ENCODE assay signal across 27 cellular contexts in the genomic region with DNA sequence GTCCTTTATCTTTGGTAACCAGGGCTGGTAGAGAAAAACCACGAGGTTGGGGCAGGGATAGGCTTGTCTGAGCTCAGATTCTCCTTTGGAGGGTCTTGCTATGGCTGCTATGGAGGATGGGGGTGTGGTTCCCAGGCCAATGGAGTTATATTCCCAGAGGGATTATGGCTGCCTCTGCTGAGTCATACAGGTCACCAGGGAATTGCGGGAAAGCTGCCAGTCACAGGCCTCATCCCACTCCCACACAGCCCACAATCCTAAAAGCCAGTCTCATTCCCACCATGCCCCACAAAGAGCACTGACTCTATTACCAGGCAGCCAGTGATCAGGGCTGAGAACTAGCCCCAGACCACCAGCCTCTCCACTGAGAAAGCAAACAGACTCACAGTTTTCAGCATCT.
DNase-seq lines count a peak whose midpoint lies in the region; ATAC-seq and TF ChIP-seq lines count a peak whose summit lies in the region.
"Had no signal": no experiment of that assay in that cellular context is flagged by ENCODE, and none has a peak within 500 bp of the region (broad histone marks: within the 10 kb centered on the region; RNA-seq: fewer than 3 reads in every experiment).

No MANE protein-coding gene starts in this region.

- no peak for TF ChIP-seq EP300 in tibial nerve (IDR thresholded peaks at IDR 0.05)

- H3K36me3 ChIP-seq in BE2C (no peaks in the 10 kb centered on the region), SJCRH30 (no peaks in the 10 kb centered on the region), tibial nerve (no peaks in the 10 kb centered on the region)

- H3K4me1 ChIP-seq in BE2C (peaks cover 5% of the 10 kb centered on the region), SJCRH30 (no peaks in the 10 kb centered on the region), tibial nerve (no peaks in the 10 kb centered on the region)

- WGBS in tibial nerve, 2 donors, result 70 to 72% methylated on average over 2 of the region's 2 CpGs

- no peak for ATAC-seq in HG03439 (IDR thresholded peaks at IDR 0.05; ENCODE audit: unreplicated experiment)
- ATAC-seq: GM12878 had no signal

- H3K9me3 ChIP-seq in BE2C (no peaks in the 10 kb centered on the region), SJCRH30 (replicated peaks) (no peaks in the 10 kb centered on the region), tibial nerve (peaks cover 0 to 13% (median 0%) of the 10 kb centered on the region in 4 donors)

- no peak for TF ChIP-seq CTCF in BE2C (IDR thresholded peaks at IDR 0.05; ENCODE audit: low read depth, low read length)
- TF ChIP-seq CTCF in tibial nerve (IDR thresholded peaks at IDR 0.05), result no peak

- DNase-seq in BE2C (peak; percentile 79), EL (peak; percentile 1), SJCRH30 (peak; percentile 11 to 13), islet precursor cell (peak; percentile 56), tibial nerve (ENCODE audit: low spot score in 2 of 2) (no peak)
- DNase-seq in central memory CD4-positive, alpha-beta T cell, result no peak
- DNase-seq: ACHN; CD4-positive, CD25-positive, alpha-beta regulatory T cell; GDM1; GOT3; HCEC 1CT; Karpas-422; MV-4-11; NCI-H1105; NCI-H1436 treated with DMSO at 0.1 percent for 48 hours; NCI-H187 treated with DMSO at 0.1 percent for 48 hours; NCI-H2171 treated with DMSO at 0.1 percent for 48 hours; NCI-H345; NCI-H510A treated with DMSO at 0.1 percent for 48 hours; NCI-H748 treated with DMSO at 0.1 percent for 48 hours; NK-92 treated with Interleukin-12 subunit alpha and Interleukin-12 subunit beta, amount 100 ng/mL, for 24 hours; PC-9; SHP77 treated with DMSO at 0.1 percent for 48 hours had no signal

- H3K27ac ChIP-seq in SJCRH30 (no peak overlapping the region), tibial nerve (no peak overlapping the region)
- H3K27ac ChIP-seq: HL-60, PC-9, SK-N-MC had no signal

- TF ChIP-seq POLR2A in tibial nerve (IDR thresholded peaks at IDR 0.05), result no peak

- H3K27me3 ChIP-seq in BE2C (no peaks in the 10 kb centered on the region), SJCRH30 (no peaks in the 10 kb centered on the region), tibial nerve (no peaks in the 10 kb centered on the region)

- H3K4me3 ChIP-seq in BE2C (ENCODE audit: low read depth, low read length) (no peak overlapping the region), SJCRH30 (no peak overlapping the region), tibial nerve (no peak overlapping the region)
- H3K4me3 ChIP-seq: GM12878, PC-9, SK-N-MC had no signal

Comparison
In these comparisons a context has a peak if more than half of its experiments do, and no peak if none do; other contexts are left out.
1. DNase-seq: peak in BE2C (single experiment), EL (single experiment), SJCRH30 (2 of 2) and islet precursor cell (single experiment); none in tibial nerve (0 of 2) and central memory CD4-positive, alpha-beta T cell (single experiment).